13 cellular contexts compared by ENCODE assay signal in the genomic region with DNA sequence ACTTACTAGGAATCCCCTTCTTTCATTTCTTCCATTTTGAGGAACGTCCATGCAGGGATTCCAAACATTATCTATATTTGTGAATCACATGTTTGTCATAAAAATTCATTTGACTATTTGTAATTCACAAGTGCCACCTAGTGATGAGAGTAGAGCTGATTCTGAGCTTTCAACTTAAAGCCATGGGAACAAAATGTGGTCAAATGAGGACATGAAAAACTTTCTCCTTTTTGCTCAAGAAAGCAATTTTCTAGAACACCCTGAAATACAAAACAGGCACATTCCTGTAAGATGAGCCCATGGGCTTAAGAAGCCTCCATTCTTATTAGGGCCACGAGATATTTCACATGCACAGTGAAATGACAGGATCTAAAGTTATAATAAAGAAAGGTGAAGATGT. TPM values are rescaled to one million over a fixed set of nuclear protein-coding genes. Genes with fewer than 3 reads are reported as not detected.
A peak's percentile ranks its signal among the peaks of the same experiment; 100 is the strongest.
DNase-seq lines count a peak whose midpoint lies in the region; ATAC-seq, FAIRE-seq and TF ChIP-seq lines count a peak whose summit lies in the region.
"Had no signal": no experiment of that assay in that cellular context is flagged by ENCODE, and none has a peak within 500 bp of the region (broad histone marks: within the 10 kb centered on the region; RNA-seq: fewer than 3 reads in every experiment).

No MANE protein-coding gene starts in this region.

- H2AFZ ChIP-seq in DND-41 (ENCODE audit: low read depth, low read length) (no peak overlapping the region), GM12878 (ENCODE audit: control insufficient read depth, low read depth, low read length) (no peak overlapping the region), mesenchymal stem cell (ENCODE audit: low read depth, low read length) (no peak overlapping the region)
- H2AFZ ChIP-seq: neural progenitor cell had no signal

- in situ Hi-C loops in GM12878 (cut with MboI) = no loop called here

- H3K36me3 ChIP-seq in DND-41 (ENCODE audit: insufficient read depth, low read length) = peaks cover 37% of the 10 kb centered on the region; the same call in 1 of the 2 replicates
- H3K36me3 ChIP-seq in GM12878 (ENCODE audit: control insufficient read depth in 2 of 2, insufficient read depth in 2 of 2, low read length in 1 of 2) = no peaks in the 10 kb centered on the region; a peak in 2 of 4 replicates
- peaks cover 0 to 25% of the 10 kb centered on the region in 2 experiments for H3K36me3 ChIP-seq in mesenchymal stem cell (ENCODE audit: control insufficient read depth in 1 of 2, insufficient read depth in 2 of 2, low read depth in 1 of 2, low read length in 2 of 2)
- H3K36me3 ChIP-seq in upper lobe of right lung = no peaks in the 10 kb centered on the region
- H3K36me3 ChIP-seq: neural progenitor cell had no signal

- H3K14ac ChIP-seq in mesenchymal stem cell (ENCODE audit: low read length in 2 of 2) = no peak overlapping the region

- H3K9me3 ChIP-seq in DND-41 (ENCODE audit: insufficient read depth, low read length, severe bottlenecking) (no peaks in the 10 kb centered on the region), GM12878 (replicated peaks; ENCODE audit: control insufficient read depth, insufficient read depth, low read length) (no peaks in the 10 kb centered on the region), mesenchymal stem cell (ENCODE audit: control insufficient read depth, low read length) (no peaks in the 10 kb centered on the region), upper lobe of right lung (no peaks in the 10 kb centered on the region)
- H3K9me3 ChIP-seq: breast epithelium had no signal

- FAIRE-seq in GM12878 (lab: Jason Lieb, UNC) = no peak
- FAIRE-seq: H54 had no signal

- H4K20me1 ChIP-seq in DND-41 (ENCODE audit: insufficient read depth, low read length) (peaks cover 37% of the 10 kb centered on the region; the same call in 1 of the 2 replicates), GM12878 (ENCODE audit: control insufficient read depth, insufficient read depth) (no peaks in the 10 kb centered on the region; the same call in 1 of the 2 replicates)

- no peak overlapping the region for H2BK12ac ChIP-seq in mesenchymal stem cell (ENCODE audit: low read length in 2 of 2)

- H4K91ac ChIP-seq in mesenchymal stem cell (ENCODE audit: low read length) = no peak overlapping the region

- 0 out of 2 replicates have a peak, but pooled peaks have one; percentile 21 for TF ChIP-seq RAD21 in GM12878 (IDR thresholded peaks at IDR 0.05; ENCODE audit: insufficient read depth, low read depth, low read length)

- no peak overlapping the region for H3K4me3 ChIP-seq in DND-41 (ENCODE audit: low read depth in 1 of 2, low read length in 2 of 2)
- H3K4me3 ChIP-seq in LNCaP clone FGC (ENCODE audit: low read depth, low read length) = no peak overlapping the region
- no peak overlapping the region for H3K4me3 ChIP-seq in GM12878
- no peak overlapping the region for H3K4me3 ChIP-seq in mesenchymal stem cell (ENCODE audit: insufficient read depth in 1 of 2, low read depth in 1 of 2, low read length in 2 of 2)
- H3K4me3 ChIP-seq in upper lobe of right lung = no peak overlapping the region
- H3K4me3 ChIP-seq: breast epithelium, neural progenitor cell had no signal

- H3K4me1 ChIP-seq in DND-41 (ENCODE audit: insufficient read depth, low read length) = no peaks in the 10 kb centered on the region
- no peaks in the 10 kb centered on the region for H3K4me1 ChIP-seq in GM12878 (ENCODE audit: control insufficient read depth, insufficient read depth, low read length)
- no peaks in the 10 kb centered on the region for H3K4me1 ChIP-seq in mesenchymal stem cell (ENCODE audit: control insufficient read depth, insufficient read depth, low read depth, low read length)
- H3K4me1 ChIP-seq in upper lobe of right lung = no peaks in the 10 kb centered on the region
- H3K4me1 ChIP-seq: breast epithelium had no signal

- DNase-seq in DND-41 (no peak), LNCaP clone FGC (ENCODE audit: low read depth) (no peak), GM12878 (ENCODE audit: low read depth, low spot score) (no peak), mesenchymal stem cell (peak; percentile 18), upper lobe of right lung (no peak), NCI-H774 (lab: John Stamatoyannopoulos, UW) (no peak)
- DNase-seq: foreskin melanocyte had no signal

- no peak overlapping the region for H2BK120ac ChIP-seq in mesenchymal stem cell (ENCODE audit: low read depth, low read length)

- H3K4me2 ChIP-seq in DND-41 (ENCODE audit: insufficient read depth, low read length) = no peak overlapping the region
- H3K4me2 ChIP-seq in GM12878 (ENCODE audit: control insufficient read depth, insufficient read depth) = no peak overlapping the region
- H3K4me2 ChIP-seq in mesenchymal stem cell (ENCODE audit: low read length, poor library complexity, severe bottlenecking) = no peak overlapping the region

- TF ChIP-seq POLR2A in GM12878 (IDR thresholded peaks at IDR 0.05; ENCODE audit: low read depth, low read length) = no peak

- TF ChIP-seq CTCF in DND-41 (IDR thresholded peaks at IDR 0.05; ENCODE audit: borderline replicate concordance, extremely low read depth, low read length, poor library complexity, severe bottlenecking) = peak; percentile 43
- TF ChIP-seq CTCF in LNCaP clone FGC (IDR thresholded peaks at IDR 0.05; ENCODE audit: control insufficient read depth, extremely low read depth, insufficient read depth) = peak; percentile 30; the same call in 1 of the 2 replicates
- TF ChIP-seq CTCF in GM12878 (IDR thresholded peaks at IDR 0.05 in 2 of 3, conservative IDR thresholded peaks at IDR 0.05 in 1 of 3; ENCODE audit: control insufficient read depth in 2 of 3, extremely low read depth in 1 of 3, insufficient read depth in 1 of 3, low read depth in 3 of 3, low read length in 3 of 3) = peak in 1 of 3 experiments; percentile 8; a peak in 1 of 6 replicates
- no peak for TF ChIP-seq CTCF in upper lobe of right lung (IDR thresholded peaks at IDR 0.05)

- SMC1A ChIA-PET in GM12878 (lab: Charles Lee; ENCODE audit: uncharacterized antibody, unreplicated experiment) = no interaction called here

- no peak overlapping the region for H3K4ac ChIP-seq in mesenchymal stem cell (ENCODE audit: low read depth in 1 of 2, low read length in 2 of 2)

- RAD21 ChIA-PET in GM12878 (lab: Charles Lee; ENCODE audit: unreplicated experiment) = no interaction called here

- no peak for TF ChIP-seq EP300 in GM12878 (IDR thresholded peaks at IDR 0.05; ENCODE audit: borderline replicate concordance in 1 of 2, control insufficient read depth in 1 of 2, low read depth in 2 of 2, low read length in 2 of 2)

- ATAC-seq in DND-41 (ENCODE audit: insufficient read depth, low read depth) (no peak), GM12878 (no peak), upper lobe of right lung (no peak), GM21786 (IDR thresholded peaks at IDR 0.05; ENCODE audit: unreplicated experiment) (no peak), GM18502 (IDR thresholded peaks at IDR 0.05; ENCODE audit: poor library complexity, unreplicated experiment) (no peak)
- ATAC-seq: Right ventricle myocardium inferior had no signal

- H3K79me2 ChIP-seq in DND-41 (ENCODE audit: insufficient read depth, low read length) (peaks cover 92% of the 10 kb centered on the region), GM12878 (ENCODE audit: control insufficient read depth, insufficient read depth, low read length) (no peaks in the 10 kb centered on the region; the same call in 1 of the 2 replicates)

- CTCF ChIA-PET in GM12878 (lab: Yijun Ruan, JAX) = interaction anchor here (0.5 kb wide), 1 partner anchor 776 kb away, joined by 3 read pairs; no protein-coding TSS in a partner anchor

- H3K27me3 ChIP-seq in DND-41 (ENCODE audit: insufficient read depth, low read length, poor library complexity) = no peaks in the 10 kb centered on the region
- no peaks in the 10 kb centered on the region for H3K27me3 ChIP-seq in GM12878 (replicated peaks in 1 of 2; ENCODE audit: control insufficient read depth in 2 of 2, insufficient read depth in 2 of 2, low read length in 1 of 2)
- H3K27me3 ChIP-seq in mesenchymal stem cell (ENCODE audit: control insufficient read depth in 1 of 2, insufficient read depth in 1 of 2, low read length in 2 of 2) = no peaks in the 10 kb centered on the region
- no peaks in the 10 kb centered on the region for H3K27me3 ChIP-seq in upper lobe of right lung
- H3K27me3 ChIP-seq: breast epithelium, neural progenitor cell had no signal

- no peak overlapping the region for H2AK5ac ChIP-seq in mesenchymal stem cell (ENCODE audit: low read length, severe bottlenecking)

- intact Hi-C loops in GM12878 (cut with micrococcal nuclease; ENCODE audit: unreplicated experiment) = no loop called here
- intact Hi-C loops in upper lobe of right lung (cut with DNase I) = no loop called here

- no peak overlapping the region for H3K23ac ChIP-seq in mesenchymal stem cell (ENCODE audit: low read length in 2 of 2)

- H3K18ac ChIP-seq in mesenchymal stem cell (ENCODE audit: low read depth in 1 of 2, low read length in 2 of 2) = no peak overlapping the region

- H3K9ac ChIP-seq in DND-41 (ENCODE audit: low read depth, low read length) (no peak overlapping the region), GM12878 (ENCODE audit: control insufficient read depth, insufficient read depth, low read length) (no peak overlapping the region), mesenchymal stem cell (ENCODE audit: low read length) (peak overlapping the region; percentile 7)
- H3K9ac ChIP-seq: neural progenitor cell had no signal

- no peak overlapping the region for H2BK15ac ChIP-seq in mesenchymal stem cell (ENCODE audit: low read depth, poor library complexity, severe bottlenecking)

- H3K79me1 ChIP-seq in mesenchymal stem cell (replicated peaks; ENCODE audit: low read length, poor library complexity, severe bottlenecking) = peaks cover 15% of the 10 kb centered on the region

- H4K8ac ChIP-seq in mesenchymal stem cell (ENCODE audit: low read length) = no peak overlapping the region

- H3K27ac ChIP-seq in DND-41 (ENCODE audit: low read length) (no peak overlapping the region), GM12878 (ENCODE audit: control insufficient read depth, insufficient read depth) (no peak overlapping the region), mesenchymal stem cell (ENCODE audit: low read length, poor library complexity, severe bottlenecking) (no peak overlapping the region), upper lobe of right lung (no peak overlapping the region)
- H3K27ac ChIP-seq: neural progenitor cell had no signal

- POLR2A ChIA-PET in GM12878 (lab: Charles Lee) = no interaction called here

- H2BK5ac ChIP-seq in mesenchymal stem cell (ENCODE audit: low read depth, low read length, poor library complexity, severe bottlenecking) = no peak overlapping the region

- WGBS in GM12878 (ENCODE audit: insufficient coverage, insufficient replicate concordance, low lambda C conversion rate, missing lambda C conversion rate) = 44% methylated on average over 2 of the region's 2 CpGs
- WGBS in mesenchymal stem cell = 89% methylated on average over 1 of the region's 2 CpGs

- BruUV-seq in GM12878 (replicated peaks; lab: Mats Ljungman, UMichigan) = no TSS peak

RNA-seq across cellular contexts. Expression of a gene that starts 12.3 kb away (rescaled TPM):
- 78.4 and 84.1 TPM in 2 replicates for total RNA-seq in GM12878 (2013; cell fraction: nucleolus; rRNA removed)
- total RNA-seq in GM12878 (2014; rRNA removed) (18.2 and 18.8 TPM in 2 replicates), GM12878 (2014; rRNA removed; fragmentation: Illumina TruSeq; extraction: Trizol) (28.7 and 28.9 TPM in 2 replicates), GM12878 (2021) (19.2 and 20.3 TPM in 2 replicates), upper lobe of right lung (20.4 TPM)
- 8.2 TPM for polyA plus RNA-seq in GM12878 (2011; ENCODE audit: low read depth)
- polyA plus RNA-seq in GM12878 (2011; rRNA removed) (42.6 and 58.1 TPM in 2 replicates), GM12878 (2014; fragmentation: Illumina TruSeq; extraction: Trizol) (29.4 and 36.0 TPM in 2 replicates), GM12878 (2014; fragmentation: Nextera tagmentation; extraction: Ambion mirVana) (10 to 100 TPM in 1 of 2 experiments, 1 to 10 TPM in 1; 7.0 to 13.4 TPM), GM12878 (2014; rRNA removed) (18.4 and 22.0 TPM in 2 replicates), GM12878 (2016; fragmentation: Nextera tagmentation; extraction: Ambion mirVana) (10 to 100 TPM; 22.0 to 22.8 TPM)
- polyA plus RNA-seq in GM12878 (2011; cell fraction: cytosol; rRNA removed) = 15.6 and 18.5 TPM in 2 replicates
- 77.0 and 97.4 TPM in 2 replicates for polyA plus RNA-seq in GM12878 (2011; cell fraction: nucleus; rRNA removed)
- 11.3 and 15.1 TPM in 2 replicates for polyA plus RNA-seq in GM12878 (2012)
- polyA minus RNA-seq in GM12878 (2011; rRNA and poly(A)+ RNA removed) = 26.5 and 33.8 TPM in 2 replicates
- 8.7 and 9.5 TPM in 2 replicates for polyA minus RNA-seq in GM12878 (2011; cell fraction: cytosol; rRNA and poly(A)+ RNA removed)
- 44.2 and 57.5 TPM in 2 replicates for polyA minus RNA-seq in GM12878 (2011; cell fraction: nucleus; rRNA and poly(A)+ RNA removed)
- polyA plus RNA-seq in mesenchymal stem cell (2013, experiment 1 of 2) = 24.9 TPM
- 25.5 TPM for polyA plus RNA-seq in mesenchymal stem cell (2013, experiment 2 of 2)
